Comparison of ENCODE assay signal across 1 cellular context in the genomic region with DNA sequence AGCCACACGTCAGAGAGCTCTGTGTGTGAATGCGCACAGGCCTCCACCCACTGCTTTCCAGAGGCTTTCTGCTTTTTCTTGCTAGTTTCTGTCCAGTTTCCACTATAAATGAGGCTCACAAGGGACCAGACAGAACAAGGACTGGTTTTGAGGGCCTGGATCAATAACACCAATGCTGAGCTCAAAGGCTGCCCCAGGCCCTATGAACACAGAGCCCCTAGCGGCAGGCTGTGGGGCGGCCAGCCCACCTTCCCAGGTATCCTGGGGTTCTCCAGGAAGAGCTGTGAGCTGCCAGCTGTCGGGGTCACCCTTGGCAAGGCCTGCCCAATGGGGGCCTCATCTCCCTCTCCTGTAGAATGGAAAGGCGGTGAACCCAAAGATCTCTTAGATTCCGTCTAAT.
TF ChIP-seq lines count a peak whose summit lies in the region.

No MANE protein-coding gene starts in this region.

TF ChIP-seq in HepG2, 621 proteins besides CTCF, POLR2A, EP300 and RAD21 (continued from another document and continues in another):
- TF ChIP-seq CENPBD1 (CRISPR knock-in tag; IDR thresholded peaks at IDR 0.05; ENCODE audit: borderline replicate concordance, low read depth) = no peak
- TF ChIP-seq ZNF292 (CRISPR knock-in tag; IDR thresholded peaks at IDR 0.05; ENCODE audit: borderline replicate concordance, low read depth) = peak; percentile 63; the same call in 1 of the 2 replicates
- peak; percentile 92 for TF ChIP-seq ZNF574 (CRISPR knock-in tag; IDR thresholded peaks at IDR 0.05)
- no peak for TF ChIP-seq MAFG (CRISPR knock-in tag; IDR thresholded peaks at IDR 0.05)
- no peak for TF ChIP-seq MIER2 (CRISPR knock-in tag; IDR thresholded peaks at IDR 0.05)
- no peak; the same call in 1 of the 2 replicates for TF ChIP-seq YEATS2 (CRISPR knock-in tag; IDR thresholded peaks at IDR 0.05; ENCODE audit: borderline replicate concordance)
- no peak for TF ChIP-seq NFYC (CRISPR knock-in tag; IDR thresholded peaks at IDR 0.05)
- 0 out of 2 replicates have a peak, but pooled peaks have one; percentile 27 for TF ChIP-seq PPARG (CRISPR knock-in tag; conservative IDR thresholded peaks at IDR 0.05)
- TF ChIP-seq STAG1 (CRISPR knock-in tag; IDR thresholded peaks at IDR 0.05) = peak; percentile 69
- TF ChIP-seq JUNB (CRISPR knock-in tag; IDR thresholded peaks at IDR 0.05; ENCODE audit: borderline replicate concordance) = no peak
- no peak for TF ChIP-seq FLYWCH1 (CRISPR knock-in tag; IDR thresholded peaks at IDR 0.05)
- no peak for TF ChIP-seq ADNP (CRISPR knock-in tag; IDR thresholded peaks at IDR 0.05)
- no peak for TF ChIP-seq ZNF503 (CRISPR knock-in tag; IDR thresholded peaks at IDR 0.05)
- TF ChIP-seq LRRFIP1 (CRISPR knock-in tag; conservative IDR thresholded peaks at IDR 0.05) = no peak
- TF ChIP-seq, protein P1, sequence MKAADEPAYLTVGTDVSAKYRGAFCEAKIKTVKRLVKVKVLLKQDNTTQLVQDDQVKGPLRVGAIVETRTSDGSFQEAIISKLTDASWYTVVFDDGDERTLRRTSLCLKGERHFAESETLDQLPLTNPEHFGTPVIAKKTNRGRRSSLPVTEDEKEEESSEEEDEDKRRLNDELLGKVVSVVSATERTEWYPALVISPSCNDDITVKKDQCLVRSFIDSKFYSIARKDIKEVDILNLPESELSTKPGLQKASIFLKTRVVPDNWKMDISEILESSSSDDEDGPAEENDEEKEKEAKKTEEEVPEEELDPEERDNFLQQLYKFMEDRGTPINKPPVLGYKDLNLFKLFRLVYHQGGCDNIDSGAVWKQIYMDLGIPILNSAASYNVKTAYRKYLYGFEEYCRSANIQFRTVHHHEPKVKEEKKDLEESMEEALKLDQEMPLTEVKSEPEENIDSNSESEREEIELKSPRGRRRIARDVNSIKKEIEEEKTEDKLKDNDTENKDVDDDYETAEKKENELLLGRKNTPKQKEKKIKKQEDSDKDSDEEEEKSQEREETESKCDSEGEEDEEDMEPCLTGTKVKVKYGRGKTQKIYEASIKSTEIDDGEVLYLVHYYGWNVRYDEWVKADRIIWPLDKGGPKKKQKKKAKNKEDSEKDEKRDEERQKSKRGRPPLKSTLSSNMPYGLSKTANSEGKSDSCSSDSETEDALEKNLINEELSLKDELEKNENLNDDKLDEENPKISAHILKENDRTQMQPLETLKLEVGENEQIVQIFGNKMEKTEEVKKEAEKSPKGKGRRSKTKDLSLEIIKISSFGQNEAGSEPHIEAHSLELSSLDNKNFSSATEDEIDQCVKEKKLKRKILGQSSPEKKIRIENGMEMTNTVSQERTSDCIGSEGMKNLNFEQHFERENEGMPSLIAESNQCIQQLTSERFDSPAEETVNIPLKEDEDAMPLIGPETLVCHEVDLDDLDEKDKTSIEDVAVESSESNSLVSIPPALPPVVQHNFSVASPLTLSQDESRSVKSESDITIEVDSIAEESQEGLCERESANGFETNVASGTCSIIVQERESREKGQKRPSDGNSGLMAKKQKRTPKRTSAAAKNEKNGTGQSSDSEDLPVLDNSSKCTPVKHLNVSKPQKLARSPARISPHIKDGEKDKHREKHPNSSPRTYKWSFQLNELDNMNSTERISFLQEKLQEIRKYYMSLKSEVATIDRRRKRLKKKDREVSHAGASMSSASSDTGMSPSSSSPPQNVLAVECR (CRISPR knock-in tag; IDR thresholded peaks at IDR 0.05; ENCODE audit: borderline replicate concordance) = peak; percentile 51; the same call in 1 of the 2 replicates
- TF ChIP-seq ZNF790 (CRISPR knock-in tag; IDR thresholded peaks at IDR 0.05; ENCODE audit: borderline replicate concordance) = no peak
- no peak for TF ChIP-seq GABPA (IDR thresholded peaks at IDR 0.05; ENCODE audit: low read depth, low read length)
- TF ChIP-seq GABPA (CRISPR knock-in tag; IDR thresholded peaks at IDR 0.05; ENCODE audit: low read depth) = no peak
- no peak for TF ChIP-seq TRIM24 (CRISPR knock-in tag; IDR thresholded peaks at IDR 0.05)
- TF ChIP-seq, protein P2, sequence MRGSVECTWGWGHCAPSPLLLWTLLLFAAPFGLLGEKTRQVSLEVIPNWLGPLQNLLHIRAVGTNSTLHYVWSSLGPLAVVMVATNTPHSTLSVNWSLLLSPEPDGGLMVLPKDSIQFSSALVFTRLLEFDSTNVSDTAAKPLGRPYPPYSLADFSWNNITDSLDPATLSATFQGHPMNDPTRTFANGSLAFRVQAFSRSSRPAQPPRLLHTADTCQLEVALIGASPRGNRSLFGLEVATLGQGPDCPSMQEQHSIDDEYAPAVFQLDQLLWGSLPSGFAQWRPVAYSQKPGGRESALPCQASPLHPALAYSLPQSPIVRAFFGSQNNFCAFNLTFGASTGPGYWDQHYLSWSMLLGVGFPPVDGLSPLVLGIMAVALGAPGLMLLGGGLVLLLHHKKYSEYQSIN (CRISPR knock-in tag; IDR thresholded peaks at IDR 0.05; ENCODE audit: borderline replicate concordance) = no peak
- TF ChIP-seq, protein P3, sequence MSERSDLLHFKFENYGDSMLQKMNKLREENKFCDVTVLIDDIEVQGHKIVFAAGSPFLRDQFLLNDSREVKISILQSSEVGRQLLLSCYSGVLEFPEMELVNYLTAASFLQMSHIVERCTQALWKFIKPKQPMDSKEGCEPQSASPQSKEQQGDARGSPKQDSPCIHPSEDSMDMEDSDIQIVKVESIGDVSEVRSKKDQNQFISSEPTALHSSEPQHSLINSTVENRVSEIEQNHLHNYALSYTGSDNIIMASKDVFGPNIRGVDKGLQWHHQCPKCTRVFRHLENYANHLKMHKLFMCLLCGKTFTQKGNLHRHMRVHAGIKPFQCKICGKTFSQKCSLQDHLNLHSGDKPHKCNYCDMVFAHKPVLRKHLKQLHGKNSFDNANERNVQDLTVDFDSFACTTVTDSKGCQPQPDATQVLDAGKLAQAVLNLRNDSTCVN (CRISPR knock-in tag; IDR thresholded peaks at IDR 0.05; ENCODE audit: borderline replicate concordance) = no peak
- TF ChIP-seq POLR2AphosphoS5 (IDR thresholded peaks at IDR 0.05; ENCODE audit: low read depth, low read length) = no peak
- TF ChIP-seq BRCA1 (CRISPR knock-in tag; IDR thresholded peaks at IDR 0.05) = no peak
- no peak for TF ChIP-seq ZNF20 (CRISPR knock-in tag; IDR thresholded peaks at IDR 0.05)
- TF ChIP-seq RORA (CRISPR knock-in tag; IDR thresholded peaks at IDR 0.05) = no peak
- peak; percentile 26; the same call in 1 of the 2 replicates for TF ChIP-seq CSRNP1 (CRISPR knock-in tag; IDR thresholded peaks at IDR 0.05)
- no peak for TF ChIP-seq PHB2 (IDR thresholded peaks at IDR 0.05; ENCODE audit: partially characterized antibody)
- TF ChIP-seq ZNF75D (CRISPR knock-in tag; IDR thresholded peaks at IDR 0.05; ENCODE audit: borderline replicate concordance) = no peak
- no peak for TF ChIP-seq ZNF24 (IDR thresholded peaks at IDR 0.05)
- TF ChIP-seq ZNF143 (CRISPR knock-in tag; IDR thresholded peaks at IDR 0.05) = peak; percentile 23; the same call in 1 of the 2 replicates
- TF ChIP-seq STAT5B (CRISPR knock-in tag; IDR thresholded peaks at IDR 0.05) = no peak
- no peak for TF ChIP-seq ZNF354B (CRISPR knock-in tag; IDR thresholded peaks at IDR 0.05)
- TF ChIP-seq NRL (CRISPR knock-in tag; IDR thresholded peaks at IDR 0.05; ENCODE audit: borderline replicate concordance) = no peak
- TF ChIP-seq ZNF468 (CRISPR knock-in tag; IDR thresholded peaks at IDR 0.05) = no peak
- TF ChIP-seq ZKSCAN8 (CRISPR knock-in tag; IDR thresholded peaks at IDR 0.05; ENCODE audit: borderline replicate concordance) = no peak
- no peak for TF ChIP-seq NFIC (IDR thresholded peaks at IDR 0.05; ENCODE audit: low read length)
- TF ChIP-seq ZNF484 (CRISPR knock-in tag; IDR thresholded peaks at IDR 0.05; ENCODE audit: borderline replicate concordance, low read depth) = no peak
- no peak for TF ChIP-seq PAX8 (CRISPR knock-in tag; IDR thresholded peaks at IDR 0.05; ENCODE audit: borderline replicate concordance)
- 0 out of 2 replicates have a peak, but pooled peaks have one; percentile 55 for TF ChIP-seq KLF6 (CRISPR knock-in tag; IDR thresholded peaks at IDR 0.05)
- no peak for TF ChIP-seq ZNF382 (CRISPR knock-in tag; IDR thresholded peaks at IDR 0.05; ENCODE audit: borderline replicate concordance)
- TF ChIP-seq, protein P4, sequence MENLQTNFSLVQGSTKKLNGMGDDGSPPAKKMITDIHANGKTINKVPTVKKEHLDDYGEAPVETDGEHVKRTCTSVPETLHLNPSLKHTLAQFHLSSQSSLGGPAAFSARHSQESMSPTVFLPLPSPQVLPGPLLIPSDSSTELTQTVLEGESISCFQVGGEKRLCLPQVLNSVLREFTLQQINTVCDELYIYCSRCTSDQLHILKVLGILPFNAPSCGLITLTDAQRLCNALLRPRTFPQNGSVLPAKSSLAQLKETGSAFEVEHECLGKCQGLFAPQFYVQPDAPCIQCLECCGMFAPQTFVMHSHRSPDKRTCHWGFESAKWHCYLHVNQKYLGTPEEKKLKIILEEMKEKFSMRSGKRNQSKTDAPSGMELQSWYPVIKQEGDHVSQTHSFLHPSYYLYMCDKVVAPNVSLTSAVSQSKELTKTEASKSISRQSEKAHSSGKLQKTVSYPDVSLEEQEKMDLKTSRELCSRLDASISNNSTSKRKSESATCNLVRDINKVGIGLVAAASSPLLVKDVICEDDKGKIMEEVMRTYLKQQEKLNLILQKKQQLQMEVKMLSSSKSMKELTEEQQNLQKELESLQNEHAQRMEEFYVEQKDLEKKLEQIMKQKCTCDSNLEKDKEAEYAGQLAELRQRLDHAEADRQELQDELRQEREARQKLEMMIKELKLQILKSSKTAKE (CRISPR knock-in tag; IDR thresholded peaks at IDR 0.05; ENCODE audit: borderline replicate concordance) = no peak
- TF ChIP-seq ZNF180 (CRISPR knock-in tag; IDR thresholded peaks at IDR 0.05; ENCODE audit: borderline replicate concordance, low read depth) = no peak
- no peak for TF ChIP-seq ZNF550 (CRISPR knock-in tag; IDR thresholded peaks at IDR 0.05; ENCODE audit: borderline replicate concordance)
- TF ChIP-seq MZF1 (CRISPR knock-in tag; IDR thresholded peaks at IDR 0.05; ENCODE audit: borderline replicate concordance) = no peak
- TF ChIP-seq SRSF4 (IDR thresholded peaks at IDR 0.05; ENCODE audit: low read depth, low read length, poor library complexity, severe bottlenecking) = no peak
